ENCODE assay signal across 8 cellular contexts in the genomic region with DNA sequence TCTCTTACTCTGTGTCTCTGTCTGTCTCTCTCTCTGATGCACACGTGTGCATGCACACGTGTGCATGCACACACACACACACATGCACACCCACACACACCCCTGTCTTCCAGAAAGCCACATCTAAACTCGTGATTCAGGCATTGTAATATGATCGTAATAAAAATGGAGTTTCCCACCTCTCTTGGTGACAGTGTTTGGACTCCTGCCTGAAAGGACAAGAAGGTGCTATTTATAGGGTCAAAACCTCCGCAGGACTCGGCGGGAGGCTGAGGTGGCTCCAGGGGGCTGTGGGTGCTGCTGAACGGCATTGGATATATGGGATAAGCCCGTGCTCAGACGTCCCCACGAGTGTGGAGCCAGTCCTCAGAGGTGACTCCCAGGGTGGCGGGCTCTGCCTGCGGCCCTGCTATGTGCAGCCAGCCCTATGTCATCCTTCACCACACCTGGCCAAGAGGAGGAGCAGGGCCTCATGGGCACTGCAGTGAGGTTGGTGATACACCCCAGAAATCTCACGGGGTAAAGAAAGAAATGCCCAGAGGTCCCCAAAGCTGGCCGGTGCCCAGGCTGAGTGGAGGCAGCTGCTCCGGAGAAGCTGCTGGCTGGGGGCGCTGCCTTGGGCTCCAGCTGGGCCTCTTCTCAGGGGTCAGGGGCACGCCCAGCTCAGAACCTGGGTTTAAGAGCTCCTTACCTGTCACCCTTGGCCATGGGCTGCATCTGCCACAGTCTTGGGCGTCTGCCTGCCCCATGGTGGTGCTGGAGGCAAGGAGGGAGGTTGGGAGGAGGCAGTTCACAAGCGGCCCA. TPM values are rescaled to one million over a fixed set of nuclear protein-coding genes. Genes with fewer than 3 reads are reported as not detected.
DNase-seq lines count a peak whose midpoint lies in the region; ATAC-seq and TF ChIP-seq lines count a peak whose summit lies in the region.

No MANE protein-coding gene starts in this region.

- peaks cover 11% of the 10 kb centered on the region for H3K27me3 Mint-ChIP-seq in nephron progenitor cell (ENCODE audit: low read depth, poor library complexity)

- TF ChIP-seq CTCF in AG04450 (IDR thresholded peaks at IDR 0.05; ENCODE audit: low read depth, low read length) (no peak), choroid plexus epithelial cell (conservative IDR thresholded peaks at IDR 0.05; ENCODE audit: low read depth, low read length) (no peak), nephron progenitor cell (IDR thresholded peaks at IDR 0.05) (no peak)

- peaks cover under 1% of the 10 kb centered on the region; the same call in 1 of the 2 replicates for H3K9me3 ChIP-seq in AG04450 (ENCODE audit: control insufficient read depth, insufficient read depth, low read length)

- H3K4me3 ChIP-seq in AG04450 (ENCODE audit: low read depth, low read length) = peak overlapping the region; percentile 58
- H3K4me3 ChIP-seq in Jurkat, Clone E6-1 (ENCODE audit: low read length) = peak overlapping the region; percentile 50
- peak overlapping the region; percentile 51 for H3K4me3 ChIP-seq in choroid plexus epithelial cell (ENCODE audit: low read depth, low read length)

- DNase-seq in AG04450 (ENCODE audit: low read depth, low spot score) (no peak), choroid plexus epithelial cell (ENCODE audit: low read depth) (no peak), nephron progenitor cell (no peak)
- no peak for DNase-seq in Jurkat, Clone E6-1 (ENCODE audit: low read depth, low spot score)

- H3K27me3 ChIP-seq in AG04450 (ENCODE audit: control insufficient read depth, insufficient read depth, low read length) = peaks cover 7% of the 10 kb centered on the region

- peak overlapping the region; percentile 83 for H3K27ac ChIP-seq in AG04450 (ENCODE audit: low read depth, low read length)

- POLR2A ChIA-PET in AG04450 (lab: Yijun Ruan, JAX) = interaction anchor here (0.7 kb wide), 1 partner anchor 8 kb away, joined by 3 read pairs; no protein-coding TSS in a partner anchor

- H3K4me1 Mint-ChIP-seq in nephron progenitor cell = peaks cover 34% of the 10 kb centered on the region

- CTCF ChIA-PET in AG04450 (lab: Charles Lee) = interaction anchor here (1.1 kb wide), 2 partner anchors 25 to 132 kb away, joined by 3 read pairs; no protein-coding TSS in a partner anchor

- no peak overlapping the region for H3K27ac Mint-ChIP-seq in nephron progenitor cell

- no peaks in the 10 kb centered on the region for H3K9me3 Mint-ChIP-seq in nephron progenitor cell

- ATAC-seq in HG02938 (IDR thresholded peaks at IDR 0.05; ENCODE audit: unreplicated experiment) = no peak
- ATAC-seq in GM21717 (IDR thresholded peaks at IDR 0.05; ENCODE audit: unreplicated experiment) = no peak
- ATAC-seq in HG03457 (IDR thresholded peaks at IDR 0.05; ENCODE audit: unreplicated experiment) = no peak
- ATAC-seq in HG03095 (IDR thresholded peaks at IDR 0.05; ENCODE audit: unreplicated experiment) = no peak

- H3K36me3 Mint-ChIP-seq in nephron progenitor cell (ENCODE audit: low read depth) = no peaks in the 10 kb centered on the region

- peak overlapping the region; percentile 60 for H3K4me3 Mint-ChIP-seq in nephron progenitor cell

RNA-seq across cellular contexts. Expression of gene OSBPL5, which starts 5.0 kb away (rescaled TPM):
- 7.4 and 11.9 TPM in 2 replicates for polyA plus RNA-seq in AG04450 (2011; rRNA removed)
- polyA minus RNA-seq in AG04450 (2011; rRNA and poly(A)+ RNA removed) = 13.0 and 14.7 TPM in 2 replicates
- 19.0 TPM for polyA plus RNA-seq in Jurkat, Clone E6-1 (2012; ENCODE audit: insufficient read depth, insufficient read length)

RNA-seq across cellular contexts. Expression of gene MRGPRG, which starts 48.5 kb away (rescaled TPM):
- not detected in 2 replicates for polyA plus RNA-seq in AG04450 (2011; rRNA removed)
- not detected in 2 replicates for polyA minus RNA-seq in AG04450 (2011; rRNA and poly(A)+ RNA removed)
- not detected for polyA plus RNA-seq in Jurkat, Clone E6-1 (2012; ENCODE audit: insufficient read depth, insufficient read length)
